In the genomic region with DNA sequence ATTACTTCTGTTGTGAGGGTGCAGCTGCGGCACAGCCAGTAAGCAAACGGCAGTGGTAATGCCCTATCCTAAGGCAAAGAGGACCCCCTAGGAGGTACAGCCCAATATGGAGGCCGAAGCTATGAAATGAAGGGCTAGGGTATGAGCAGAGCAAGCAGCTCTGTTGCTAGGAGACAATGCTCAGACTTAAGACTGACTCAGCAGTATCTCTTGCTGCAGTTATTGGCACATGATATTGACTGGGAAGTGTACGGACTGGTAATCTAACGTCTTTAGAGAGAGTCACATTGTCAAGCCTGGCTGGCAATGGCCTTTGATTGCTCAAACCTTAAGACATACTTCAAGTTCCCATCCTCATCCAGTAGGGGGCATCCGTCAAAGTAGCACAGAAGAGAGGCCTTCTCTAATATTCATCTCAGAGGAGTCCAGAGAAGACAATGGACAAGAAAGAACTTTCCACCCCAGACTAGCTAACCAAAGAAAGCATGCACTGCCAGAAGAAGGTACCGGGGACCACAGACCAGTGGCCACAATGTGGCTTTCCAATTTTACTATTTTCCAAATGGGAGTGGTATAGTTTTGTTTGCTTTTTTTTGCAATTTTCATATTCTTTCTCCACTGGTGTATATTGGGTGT, we compare ENCODE assay signal across 8 cellular contexts. TPM values are rescaled to one million over a fixed set of nuclear protein-coding genes. Genes with fewer than 3 reads are reported as not detected.
DNase-seq lines count a peak whose midpoint lies in the region; ATAC-seq, FAIRE-seq and TF ChIP-seq lines count a peak whose summit lies in the region.

No MANE protein-coding gene starts in this region.

- peak; percentile 74 for FAIRE-seq in endothelial cell of umbilical vein (lab: Jason Lieb, UNC)

- H3K27ac ChIP-seq in GM23338 (ENCODE audit: low read depth): no peak overlapping the region
- H3K27ac ChIP-seq in Peyer's patch: no peak overlapping the region
- no peak overlapping the region for H3K27ac ChIP-seq in endothelial cell of umbilical vein (ENCODE audit: insufficient read depth, low read depth, low read length)
- H3K27ac ChIP-seq in neural cell (ENCODE audit: low read length): no peak overlapping the region

- H3K79me2 ChIP-seq in GM23338 (replicated peaks; ENCODE audit: insufficient read depth) (no peaks in the 10 kb centered on the region), endothelial cell of umbilical vein (ENCODE audit: control insufficient read depth, insufficient read depth, low read length) (no peaks in the 10 kb centered on the region), neural cell (replicated peaks; ENCODE audit: insufficient read depth, low read length) (no peaks in the 10 kb centered on the region)

- no peak overlapping the region for H3K27ac Mint-ChIP-seq in GM23338

- CTCF ChIA-PET in endothelial cell of umbilical vein (lab: Charles Lee): interaction anchor here (0.6 to 3.0 kb wide), 9 partner anchors 13 to 478 kb away, joined by 3 to 19 read pairs (median 4); partner anchors contain the start of gene LRFN2

- H3K36me3 ChIP-seq in GM23338 (ENCODE audit: insufficient read depth) (no peaks in the 10 kb centered on the region), Peyer's patch (no peaks in the 10 kb centered on the region), endothelial cell of umbilical vein (ENCODE audit: control insufficient read depth in 2 of 2, extremely low read depth in 1 of 2, insufficient read depth in 2 of 2, low read length in 2 of 2) (no peaks in the 10 kb centered on the region), neural cell (ENCODE audit: insufficient read depth, low read length) (no peaks in the 10 kb centered on the region)

- H3K9ac ChIP-seq in endothelial cell of umbilical vein (replicated peaks; ENCODE audit: extremely low read depth, insufficient read depth, low read length) (no peak overlapping the region), neural cell (ENCODE audit: low read length) (no peak overlapping the region)

- H4K20me1 ChIP-seq in GM23338 (replicated peaks; ENCODE audit: insufficient read depth) (no peaks in the 10 kb centered on the region), endothelial cell of umbilical vein (replicated peaks; ENCODE audit: control insufficient read depth, extremely low read depth, insufficient read depth, low read length) (no peaks in the 10 kb centered on the region), neural cell (ENCODE audit: insufficient read depth) (no peaks in the 10 kb centered on the region)

- BruUV-seq in endothelial cell of umbilical vein (replicated peaks; lab: Mats Ljungman, UMichigan): no TSS peak

- H3K4me2 ChIP-seq in GM23338 (no peak overlapping the region), endothelial cell of umbilical vein (ENCODE audit: insufficient read depth, low read length) (no peak overlapping the region), neural cell (ENCODE audit: low read length) (no peak overlapping the region)

- DNase-seq in COLO829 (ENCODE audit: low spot score) (peak; percentile 36), GM23338 (ENCODE audit: low spot score) (peak; percentile 72), Peyer's patch (peak in 1 of 3 donors; percentile 55), endothelial cell of umbilical vein (ENCODE audit: low read depth, low spot score) (peak; percentile 46), GDM1 (lab: John Stamatoyannopoulos, UW) (no peak), activated T-cell treated with anti-CD3 and anti-CD28 coated beads for 4 hours (no peak)

- H3K9me3 ChIP-seq in Peyer's patch (no peaks in the 10 kb centered on the region), endothelial cell of umbilical vein (replicated peaks; ENCODE audit: control insufficient read depth, insufficient read depth, low read length) (no peaks in the 10 kb centered on the region), neural cell (ENCODE audit: low read length) (no peaks in the 10 kb centered on the region)

- H3K9me1 ChIP-seq in endothelial cell of umbilical vein (replicated peaks; ENCODE audit: control insufficient read depth, extremely low read depth, insufficient read depth, low read length): no peaks in the 10 kb centered on the region

- POLR2A ChIA-PET in endothelial cell of umbilical vein (lab: Charles Lee): no interaction called here

- peaks cover 58% of the 10 kb centered on the region for H3K4me1 Mint-ChIP-seq in GM23338

- H3K27me3 Mint-ChIP-seq in GM23338 (ENCODE audit: insufficient read depth, low read depth, poor library complexity): peaks cover 5% of the 10 kb centered on the region

- intact Hi-C loops in endothelial cell of umbilical vein (cut with micrococcal nuclease): loop anchor here (1.0 to 5.0 kb wide), 3 partner anchors 37 to 477 kb away; partner anchors contain the start of gene LRFN2

- H3F3A ChIP-seq in GM23338 (replicated peaks; ENCODE audit: low read depth) (no peaks in the 10 kb centered on the region), neural cell (ENCODE audit: insufficient read depth, low read length, poor library complexity, severe bottlenecking) (no peaks in the 10 kb centered on the region)

- H3K27me3 ChIP-seq in GM23338 (ENCODE audit: insufficient read depth) (no peaks in the 10 kb centered on the region), Peyer's patch (no peaks in the 10 kb centered on the region), endothelial cell of umbilical vein (ENCODE audit: control insufficient read depth in 2 of 2, insufficient read depth in 2 of 2, low read length in 2 of 2) (no peaks in the 10 kb centered on the region), neural cell (ENCODE audit: insufficient read depth, low read depth, low read length) (peaks cover 3% of the 10 kb centered on the region)

- no peak overlapping the region for H3K4me3 Mint-ChIP-seq in GM23338

- TF ChIP-seq RAD21 in neural cell (conservative IDR thresholded peaks at IDR 0.05): no peak

- H2AFZ ChIP-seq in GM23338 (no peak overlapping the region), endothelial cell of umbilical vein (ENCODE audit: low read depth, low read length) (no peak overlapping the region), neural cell (ENCODE audit: low read depth, low read length) (no peak overlapping the region)

- no peaks in the 10 kb centered on the region; the same call in 2 of the 3 replicates for H3K9me3 Mint-ChIP-seq in GM23338

- TF ChIP-seq EP300 in neural cell (conservative IDR thresholded peaks at IDR 0.05; ENCODE audit: poor library complexity, severe bottlenecking): no peak

- TF ChIP-seq CTCF in GM23338 (conservative IDR thresholded peaks at IDR 0.05; ENCODE audit: low read depth in 2 of 2) (peak; percentile 72 to 82), Peyer's patch (IDR thresholded peaks at IDR 0.05) (peak in 4 of 6 experiments; percentile 31 to 63 (median 58)), endothelial cell of umbilical vein (IDR thresholded peaks at IDR 0.05; ENCODE audit: extremely low read depth in 1 of 2, insufficient read depth in 1 of 2, low read depth in 1 of 2, low read length in 2 of 2) (peak; percentile 56 to 70), neural cell (IDR thresholded peaks at IDR 0.05; ENCODE audit: poor library complexity, severe bottlenecking) (peak; percentile 63)

- peaks cover 18% of the 10 kb centered on the region for H3K4me1 ChIP-seq in GM23338 (ENCODE audit: insufficient read depth)
- no peaks in the 10 kb centered on the region for H3K4me1 ChIP-seq in Peyer's patch
- H3K4me1 ChIP-seq in endothelial cell of umbilical vein (ENCODE audit: control insufficient read depth, extremely low read depth, insufficient read depth, low read length): no peaks in the 10 kb centered on the region

- TF ChIP-seq POLR2A in Peyer's patch (IDR thresholded peaks at IDR 0.05): no peak
- no peak for TF ChIP-seq POLR2A in endothelial cell of umbilical vein (IDR thresholded peaks at IDR 0.05; ENCODE audit: low read depth, low read length)

- dilution Hi-C loops in endothelial cell of umbilical vein (cut with MboI; ENCODE audit: extremely low pct_ligation_motif_present, low sequenced_read_pairs): no loop called here

- no peak overlapping the region for H3K4me3 ChIP-seq in GM23338
- H3K4me3 ChIP-seq in Peyer's patch: no peak overlapping the region
- H3K4me3 ChIP-seq in endothelial cell of umbilical vein (replicated peaks in 1 of 3; ENCODE audit: insufficient read depth in 1 of 3, low read depth in 1 of 3, low read length in 3 of 3): no peak overlapping the region
- H3K4me3 ChIP-seq in neural cell (ENCODE audit: low read length): no peak overlapping the region

- ATAC-seq in GM23338 (peak; percentile 24; the same call in 2 of the 3 replicates), GM19452 (IDR thresholded peaks at IDR 0.05; ENCODE audit: unreplicated experiment) (no peak)

- H3K36me3 Mint-ChIP-seq in GM23338 (ENCODE audit: low read depth): 0 out of 3 replicates have a peak, but pooled peaks cover 7% of the 10 kb centered on the region

- H3K9me2 ChIP-seq in GM23338 (ENCODE audit: insufficient read depth): 0 out of 2 replicates have a peak, but pooled peaks cover 6% of the 10 kb centered on the region
- no peaks in the 10 kb centered on the region for H3K9me2 ChIP-seq in neural cell (ENCODE audit: insufficient read depth, low read length)

TF ChIP-seq in GM23338, 12 proteins besides CTCF, POLR2A, EP300 and RAD21 (continues in another document):
- no peak for TF ChIP-seq ZNF114 (CRISPR knock-in tag; IDR thresholded peaks at IDR 0.05)

TF ChIP-seq in endothelial cell of umbilical vein, 7 proteins besides CTCF, POLR2A, EP300 and RAD21 (continues in another document):
- no peak for TF ChIP-seq FOS (IDR thresholded peaks at IDR 0.05; ENCODE audit: borderline replicate concordance, insufficient read depth, low read length)
- no peak for TF ChIP-seq EZH2 (IDR thresholded peaks at IDR 0.05; ENCODE audit: borderline replicate concordance, low read depth, low read length, severe bottlenecking)
- no peak for TF ChIP-seq MYC (IDR thresholded peaks at IDR 0.05; ENCODE audit: low read depth, low read length)

TF ChIP-seq in neural cell, 6 proteins besides CTCF, POLR2A, EP300 and RAD21 (continues in another document):
- TF ChIP-seq SMC3 (conservative IDR thresholded peaks at IDR 0.05; ENCODE audit: poor library complexity): peak; percentile 42

RNA-seq across cellular contexts. Expression of gene LRFN2, which starts 37.0 kb away (rescaled TPM):
- total RNA-seq in GM23338 (2014; rRNA removed; shearing (Covaris generic)): 2.5 and 2.6 TPM in 2 replicates
- polyA plus RNA-seq in GM23338 (2016; fragmentation: Nextera tagmentation; extraction: Ambion mirVana) (0.29 and 0.83 TPM in 2 replicates), endothelial cell of umbilical vein (not detected in 2 replicates), neural cell (14.8 and 16.8 TPM in 2 replicates)
- total RNA-seq in Peyer's patch (under 1 TPM in 1 of 4 donors, not detected in 3; 0.83 TPM), endothelial cell of umbilical vein (not detected in 2 replicates)
- not detected in 2 replicates for polyA plus RNA-seq in endothelial cell of umbilical vein (2011; cell fraction: cytosol; rRNA removed)
- not detected in 2 replicates for polyA plus RNA-seq in endothelial cell of umbilical vein (2011; cell fraction: nucleus; rRNA removed)
- not detected in 2 replicates for polyA plus RNA-seq in endothelial cell of umbilical vein (2012)
- polyA minus RNA-seq in endothelial cell of umbilical vein (not detected in 2 replicates), neural cell (63.2 and 66.0 TPM in 2 replicates)
- polyA minus RNA-seq in endothelial cell of umbilical vein (2011; cell fraction: cytosol; rRNA and poly(A)+ RNA removed): not detected
- polyA minus RNA-seq in endothelial cell of umbilical vein (2011; cell fraction: nucleus; rRNA and poly(A)+ RNA removed): not detected in 2 replicates

Comparison
In these comparisons a context has a peak if more than half of its experiments do, and no peak if none do; other contexts are left out.
1. DNase-seq: peak in COLO829 (single experiment), GM23338 (single experiment) and endothelial cell of umbilical vein (single experiment); none in GDM1 (single experiment) and activated T-cell treated with anti-CD3 and anti-CD28 coated beads for 4 hours (single experiment).
2. Peak in every context shown above with its lines, with median percentiles within 50 percentile points of each other: CTCF ChIP-seq.